Comparison of ENCODE assay signal across 20 cellular contexts in the genomic region with DNA sequence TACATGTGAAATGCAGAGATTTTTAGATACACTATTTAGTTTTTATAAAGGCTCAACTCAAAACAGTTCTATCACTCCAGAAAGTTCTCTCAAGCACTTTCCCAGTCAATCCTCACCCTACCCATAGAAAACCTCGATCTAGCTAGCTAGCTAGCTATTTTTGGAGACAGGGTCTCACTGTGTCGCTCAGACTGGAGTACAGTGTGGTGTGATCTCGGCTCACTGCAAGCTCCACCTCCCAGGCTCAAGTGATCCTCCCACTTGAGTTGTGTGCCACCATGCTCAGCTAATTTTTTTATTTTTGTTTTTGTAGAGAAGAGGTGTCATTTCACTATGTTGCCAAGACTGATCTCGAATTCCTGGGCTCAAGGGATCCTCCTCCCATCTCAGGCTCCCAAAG.
"Had no signal": no experiment of that assay in that cellular context is flagged by ENCODE, and none has a peak within 500 bp of the region (broad histone marks: within the 10 kb centered on the region; RNA-seq: fewer than 3 reads in every experiment).

No MANE protein-coding gene starts in this region.

- H3K36me3 ChIP-seq: transverse colon had no signal

- H3K27me3 Mint-ChIP-seq: activated CD4-positive, alpha-beta T cell treated with anti-CD3 and anti-CD28 coated beads, Interleukin-2, amount 10 ng/mL, durations not matched to agents 24 days and 14 days had no signal

- H3K9me3 ChIP-seq: body of pancreas, mucosa of descending colon, transverse colon had no signal

- H3K27ac Mint-ChIP-seq: activated CD4-positive, alpha-beta T cell treated with anti-CD3 and anti-CD28 coated beads, Interleukin-2, amount 10 ng/mL, durations not matched to agents 24 days and 14 days; activated CD8-positive, alpha-beta T cell treated with anti-CD3 and anti-CD28 coated beads, Interleukin-2, amount 10 ng/mL, durations not matched to agents 7 days and 5 days; activated naive CD4-positive, alpha-beta T cell treated with anti-CD3 and anti-CD28 coated beads, Interleukin-2, amount 50 U/mL, for 72 hours; natural killer cell; T-helper 2 cell treated with Interferon-gamma antibody and Interleukin-4, amounts not matched to agents 5 μg/mL and 100 μg/mL, for 36 hours had no signal

- H3K27me3 ChIP-seq: body of pancreas, foreskin keratinocyte, transverse colon had no signal

- DNase-seq: activated CD4-positive, alpha-beta T cell treated with anti-CD3 and anti-CD28 coated beads, Interleukin-2, amount 10 ng/mL, durations not matched to agents 24 days and 14 days; activated CD4-positive, CD25-positive, alpha-beta regulatory T cell; activated CD8-positive, alpha-beta memory T cell treated with anti-CD3 and anti-CD28 coated beads, Interleukin-2, amount 50 U/mL, for 4 hours; activated CD8-positive, alpha-beta T cell treated with anti-CD3 and anti-CD28 coated beads, Interleukin-2, amount 10 ng/mL, durations not matched to agents 7 days and 5 days; activated gamma-delta T cell; activated T-cell treated with anti-CD3 and anti-CD28 coated beads, Interleukin-2, amount 50 U/mL, for 48 hours; amniotic stem cell; body of pancreas; effector CD8-positive, alpha-beta T cell; foreskin keratinocyte; glutamatergic neuron; mammary epithelial cell; mucosa of descending colon; natural killer cell; small intestine; stimulated activated CD4-positive, alpha-beta T cell treated with anti-CD3 and anti-CD28 coated beads, Interleukin-4, amount 100 ng/mL, for 24 hours; stimulated activated naive CD4-positive, alpha-beta T cell; transverse colon had no signal

- H3K4me3 ChIP-seq: body of pancreas, mucosa of descending colon, transverse colon had no signal

- H3K4me3 Mint-ChIP-seq: activated CD4-positive, alpha-beta T cell treated with anti-CD3 and anti-CD28 coated beads, Interleukin-2, amount 10 ng/mL, durations not matched to agents 24 days and 14 days; activated CD8-positive, alpha-beta T cell treated with anti-CD3 and anti-CD28 coated beads, Interleukin-2, amount 10 ng/mL, durations not matched to agents 7 days and 5 days; natural killer cell; T-helper 2 cell treated with Interferon-gamma antibody and Interleukin-4, amounts not matched to agents 5 μg/mL and 100 μg/mL, for 36 hours had no signal

- ATAC-seq: activated CD8-positive, alpha-beta T cell treated with anti-CD3 and anti-CD28 coated beads, Interleukin-2, amount 10 ng/mL, durations not matched to agents 7 days and 5 days; activated naive CD4-positive, alpha-beta T cell treated with anti-CD3 and anti-CD28 coated beads, Interleukin-2, amount 50 U/mL, for 72 hours; body of pancreas; foreskin keratinocyte; mucosa of descending colon; natural killer cell had no signal

- H3K27ac ChIP-seq: body of pancreas, foreskin keratinocyte, transverse colon had no signal

- H3K4me1 ChIP-seq: foreskin keratinocyte, transverse colon had no signal

- H3K36me3 Mint-ChIP-seq: natural killer cell had no signal

- H3K9me3 Mint-ChIP-seq: activated CD4-positive, alpha-beta T cell treated with anti-CD3 and anti-CD28 coated beads, Interleukin-2, amount 10 ng/mL, durations not matched to agents 24 days and 14 days; activated naive CD4-positive, alpha-beta T cell treated with anti-CD3 and anti-CD28 coated beads, Interleukin-2, amount 50 U/mL, for 72 hours; natural killer cell; T-helper 2 cell treated with Interferon-gamma antibody and Interleukin-4, amounts not matched to agents 5 μg/mL and 100 μg/mL, for 36 hours had no signal
